13 cellular contexts compared by ENCODE assay signal in genomic region chr3:188901126-188901525, GRCh38.
DNase-seq lines count a peak whose midpoint lies in the region; ATAC-seq, FAIRE-seq and TF ChIP-seq lines count a peak whose summit lies in the region.
"Had no signal": no experiment of that assay in that cellular context is flagged by ENCODE, and none has a peak within 500 bp of the region (broad histone marks: within the 10 kb centered on the region; RNA-seq: fewer than 3 reads in every experiment).

No MANE protein-coding gene starts in this region.

- H3K27ac ChIP-seq in keratinocyte (ENCODE audit: control insufficient read depth, insufficient read depth, low read length) (peak overlapping the region; percentile 78), stomach smooth muscle (ENCODE audit: low read length) (peak overlapping the region; percentile 18)
- H3K27ac ChIP-seq: C4-2B had no signal

- H2AFZ ChIP-seq in keratinocyte (ENCODE audit: control insufficient read depth, low read length) = peak overlapping the region; percentile 66

- no peaks in the 10 kb centered on the region for H4K20me1 ChIP-seq in keratinocyte (ENCODE audit: control insufficient read depth, extremely low read depth, insufficient read depth, low read length)

- no peak for ATAC-seq in HG03280 (IDR thresholded peaks at IDR 0.05; ENCODE audit: unreplicated experiment)
- ATAC-seq: stimulated activated naive B cell treated with anti-CD40 and anti-IgM and Interleukin-4, amounts not matched to agents 10 μg/mL and 1 μg/mL and 100 μg/mL, for 72 hours had no signal

- dilution Hi-C loops in keratinocyte (cut with MboI; ENCODE audit: extremely low pct_ligation_motif_present, low sequenced_read_pairs) = no loop called here

- H3K9me3 Mint-ChIP-seq in chondrocyte (ENCODE audit: low read depth) = peaks cover 9% of the 10 kb centered on the region
- no peaks in the 10 kb centered on the region for H3K9me3 Mint-ChIP-seq in T-helper 2 cell treated with Interferon-gamma antibody and Interleukin-4, amounts not matched to agents 5 μg/mL and 100 μg/mL, for 36 hours
- H3K9me3 Mint-ChIP-seq: activated T-helper 17 cell treated with anti-CD3 and anti-CD28 coated beads, Interleukin-2, amount 50 U/mL, for 72 hours; stimulated activated naive B cell treated with anti-CD40 and anti-IgM and Interleukin-4, amounts not matched to agents 10 μg/mL and 1 μg/mL and 100 μg/mL, for 72 hours had no signal

- DNase-seq in HCEC 1CT (peak; percentile 40), chondrocyte (ENCODE audit: low spot score) (no peak), keratinocyte (ENCODE audit: low read depth, low spot score) (no peak), RCC 7860 (ENCODE audit: low spot score) (no peak), OCI-M2 (lab: John Stamatoyannopoulos, UW; ENCODE audit: unreplicated experiment) (no peak)
- DNase-seq in T-helper 2 cell treated with Interferon-gamma antibody and Interleukin-4, amounts not matched to agents 5 μg/mL and 100 μg/mL, for 36 hours (ENCODE audit: low spot score) = no peak
- DNase-seq: naive B cell; Peyer's patch; stimulated activated naive B cell treated with anti-CD40 and anti-IgM and Interleukin-4, amounts not matched to agents 10 μg/mL and 1 μg/mL and 100 μg/mL, for 72 hours had no signal

- TF ChIP-seq CTCF in chondrocyte (IDR thresholded peaks at IDR 0.05) = no peak
- no peak for TF ChIP-seq CTCF in keratinocyte (optimal IDR thresholded peaks at IDR 0.05 in 1 of 3, IDR thresholded peaks at IDR 0.05 in 1 of 3, conservative IDR thresholded peaks at IDR 0.05 in 1 of 3; ENCODE audit: extremely low read depth in 1 of 3, insufficient read depth in 2 of 3, low read length in 3 of 3)

- H3K27me3 ChIP-seq in keratinocyte (ENCODE audit: control insufficient read depth, extremely low read depth, insufficient read depth, low read length) = no peaks in the 10 kb centered on the region
- no peaks in the 10 kb centered on the region for H3K27me3 ChIP-seq in stomach smooth muscle (ENCODE audit: control insufficient read depth in 1 of 2, insufficient read depth in 2 of 2, low read length in 2 of 2)
- H3K27me3 ChIP-seq: Peyer's patch had no signal

- H3K9me3 ChIP-seq in keratinocyte (ENCODE audit: control insufficient read depth, low read depth, low read length) (no peaks in the 10 kb centered on the region), stomach smooth muscle (ENCODE audit: control insufficient read depth in 2 of 2, low read length in 2 of 2) (no peaks in the 10 kb centered on the region)
- H3K9me3 ChIP-seq: Peyer's patch had no signal

- peaks cover 16% of the 10 kb centered on the region for H3K36me3 Mint-ChIP-seq in chondrocyte (ENCODE audit: low read depth)
- H3K36me3 Mint-ChIP-seq in T-helper 2 cell treated with Interferon-gamma antibody and Interleukin-4, amounts not matched to agents 5 μg/mL and 100 μg/mL, for 36 hours (ENCODE audit: low read depth) = no peaks in the 10 kb centered on the region

- no peaks in the 10 kb centered on the region for H3K36me3 ChIP-seq in keratinocyte (ENCODE audit: control insufficient read depth in 2 of 2, extremely low read depth in 1 of 2, insufficient read depth in 2 of 2, low read length in 2 of 2)
- peaks cover 0 to 3% of the 10 kb centered on the region in 2 donors for H3K36me3 ChIP-seq in stomach smooth muscle (ENCODE audit: control insufficient read depth in 2 of 2, insufficient read depth in 2 of 2, low read length in 2 of 2)
- H3K36me3 ChIP-seq: Peyer's patch had no signal

- no peaks in the 10 kb centered on the region for H3K79me2 ChIP-seq in keratinocyte (ENCODE audit: control insufficient read depth, insufficient read depth, low read length)

- H3K27ac Mint-ChIP-seq in chondrocyte (ENCODE audit: unreplicated experiment) = peak overlapping the region; percentile 75
- H3K27ac Mint-ChIP-seq in T-helper 2 cell treated with Interferon-gamma antibody and Interleukin-4, amounts not matched to agents 5 μg/mL and 100 μg/mL, for 36 hours = no peak overlapping the region
- H3K27ac Mint-ChIP-seq: activated T-helper 17 cell treated with anti-CD3 and anti-CD28 coated beads, Interleukin-2, amount 50 U/mL, for 72 hours; stimulated activated naive B cell treated with anti-CD40 and anti-IgM and Interleukin-4, amounts not matched to agents 10 μg/mL and 1 μg/mL and 100 μg/mL, for 72 hours had no signal

- peak overlapping the region; percentile 67 for H3K4me2 ChIP-seq in keratinocyte (ENCODE audit: control insufficient read depth, extremely low read depth, insufficient read depth, low read depth, low read length)

- H3K9ac ChIP-seq in keratinocyte (ENCODE audit: control insufficient read depth, extremely low read depth, insufficient read depth, low read length) (peak overlapping the region; percentile 19), stomach smooth muscle (ENCODE audit: low read length in 2 of 2) (no peak overlapping the region)

- peaks cover 54% of the 10 kb centered on the region for H3K4me1 Mint-ChIP-seq in chondrocyte (ENCODE audit: low read depth)
- no peaks in the 10 kb centered on the region for H3K4me1 Mint-ChIP-seq in T-helper 2 cell treated with Interferon-gamma antibody and Interleukin-4, amounts not matched to agents 5 μg/mL and 100 μg/mL, for 36 hours (ENCODE audit: low read depth)
- H3K4me1 Mint-ChIP-seq: activated T-helper 17 cell treated with anti-CD3 and anti-CD28 coated beads, Interleukin-2, amount 50 U/mL, for 72 hours; naive B cell; stimulated activated naive B cell treated with anti-CD40 and anti-IgM and Interleukin-4, amounts not matched to agents 10 μg/mL and 1 μg/mL and 100 μg/mL, for 72 hours had no signal

- FAIRE-seq in keratinocyte (lab: Jason Lieb, UNC) = peak; percentile 94
- no peak for FAIRE-seq in RCC 7860 (lab: Jason Lieb, UNC)

- H3K27me3 Mint-ChIP-seq in chondrocyte (ENCODE audit: low read depth) = no peaks in the 10 kb centered on the region
- H3K27me3 Mint-ChIP-seq in T-helper 2 cell treated with Interferon-gamma antibody and Interleukin-4, amounts not matched to agents 5 μg/mL and 100 μg/mL, for 36 hours (ENCODE audit: low read depth) = peaks cover 12% of the 10 kb centered on the region
- H3K27me3 Mint-ChIP-seq: activated T-helper 17 cell treated with anti-CD3 and anti-CD28 coated beads, Interleukin-2, amount 50 U/mL, for 72 hours; naive B cell; stimulated activated naive B cell treated with anti-CD40 and anti-IgM and Interleukin-4, amounts not matched to agents 10 μg/mL and 1 μg/mL and 100 μg/mL, for 72 hours had no signal

- H3K9me1 ChIP-seq in keratinocyte (ENCODE audit: control insufficient read depth, extremely low read depth, insufficient read depth, low read length) = peaks cover 2% of the 10 kb centered on the region

- H3K4me3 ChIP-seq in keratinocyte (ENCODE audit: control insufficient read depth in 2 of 3, extremely low read depth in 1 of 3, insufficient read depth in 2 of 3, low read depth in 1 of 3, low read length in 3 of 3) (peak overlapping the region in 1 of 3 experiments; percentile 9), stomach smooth muscle (ENCODE audit: low read length in 2 of 2) (no peak overlapping the region)
- H3K4me3 ChIP-seq: Peyer's patch had no signal

- H3K4me1 ChIP-seq in keratinocyte (ENCODE audit: control insufficient read depth, extremely low read depth, insufficient read depth, low read length) (peaks cover 29% of the 10 kb centered on the region), stomach smooth muscle (ENCODE audit: control insufficient read depth, insufficient read depth, low read length) (peaks cover 20% of the 10 kb centered on the region)

- H3K4me3 Mint-ChIP-seq in chondrocyte (ENCODE audit: unreplicated experiment) = no peak overlapping the region
- H3K4me3 Mint-ChIP-seq in T-helper 2 cell treated with Interferon-gamma antibody and Interleukin-4, amounts not matched to agents 5 μg/mL and 100 μg/mL, for 36 hours = no peak overlapping the region
- H3K4me3 Mint-ChIP-seq: activated T-helper 17 cell treated with anti-CD3 and anti-CD28 coated beads, Interleukin-2, amount 50 U/mL, for 72 hours; naive B cell; stimulated activated naive B cell treated with anti-CD40 and anti-IgM and Interleukin-4, amounts not matched to agents 10 μg/mL and 1 μg/mL and 100 μg/mL, for 72 hours had no signal
